8 cellular contexts compared by ENCODE assay signal in the genomic region with DNA sequence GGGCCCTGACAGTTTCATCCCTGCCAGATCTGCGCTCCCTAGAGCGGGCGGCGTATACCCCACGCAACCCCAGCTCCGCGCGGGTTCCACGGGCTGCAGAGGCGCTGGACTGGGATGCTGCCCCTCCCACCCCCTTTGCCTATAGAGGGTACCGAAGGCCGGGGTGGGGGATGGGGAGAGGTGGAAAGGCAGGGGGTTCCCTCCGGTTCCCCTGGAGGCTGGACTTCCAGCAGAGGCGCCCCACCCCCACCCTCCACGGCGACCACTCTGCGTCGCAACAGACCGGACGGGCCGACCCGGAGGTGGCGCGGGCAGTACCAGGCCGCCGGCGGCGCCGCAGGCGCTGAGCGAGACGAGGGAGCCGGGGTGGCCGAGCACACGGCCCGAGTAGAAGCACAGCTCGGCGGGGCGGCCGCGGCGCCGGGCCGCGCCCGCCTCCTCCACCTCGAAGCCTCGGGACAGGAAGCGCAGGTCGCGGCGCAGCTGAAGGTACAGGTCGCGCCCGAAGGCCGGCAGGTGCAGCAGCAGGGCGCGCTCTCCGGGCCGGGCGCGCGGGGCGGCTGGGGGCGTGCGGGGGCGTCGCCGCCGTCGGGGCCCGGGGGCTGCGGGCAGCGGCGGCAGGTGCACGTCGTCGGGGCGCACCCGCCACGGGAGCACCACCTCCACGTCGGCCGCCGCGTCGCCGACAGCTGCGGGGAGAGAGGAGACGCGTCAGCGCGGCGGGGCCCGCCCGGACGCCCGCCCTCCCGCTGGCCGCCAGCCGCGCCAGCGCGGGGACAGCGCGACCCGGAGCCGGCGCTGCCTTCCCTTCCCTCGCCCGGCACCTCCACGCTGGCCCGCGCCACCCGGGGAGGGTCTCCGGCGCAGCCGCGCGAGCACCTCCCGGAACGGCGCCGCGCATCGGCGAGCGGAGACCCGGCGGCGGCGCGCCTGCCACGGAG. TPM values are rescaled to one million over a fixed set of nuclear protein-coding genes. Genes with fewer than 3 reads are reported as not detected.
DNase-seq lines count a peak whose midpoint lies in the region; ATAC-seq, FAIRE-seq and TF ChIP-seq lines count a peak whose summit lies in the region.

No MANE protein-coding gene starts in this region.

- H3K4me3 Mint-ChIP-seq in chondrocyte (ENCODE audit: unreplicated experiment), result peak overlapping the region; percentile 56

- no peak for FAIRE-seq in D721Med (lab: Jason Lieb, UNC)

- no peak overlapping the region for H3K27ac Mint-ChIP-seq in chondrocyte (ENCODE audit: unreplicated experiment)

- H3K4me3 ChIP-seq in mucosa of stomach (ENCODE audit: low read length), result no peak overlapping the region

- H3K36me3 Mint-ChIP-seq in chondrocyte (ENCODE audit: low read depth), result no peaks in the 10 kb centered on the region

- no peaks in the 10 kb centered on the region for H3K9me3 Mint-ChIP-seq in chondrocyte (ENCODE audit: low read depth)

- H3K4me1 Mint-ChIP-seq in chondrocyte (ENCODE audit: low read depth), result peaks cover 14% of the 10 kb centered on the region

- peak; percentile 54 for DNase-seq in NCI-H146 (lab: John Stamatoyannopoulos, UW)
- DNase-seq in chondrocyte (ENCODE audit: low spot score), result peak; percentile 75
- DNase-seq in amniotic stem cell (lab: John Stamatoyannopoulos, UW), result no peak
- no peak for DNase-seq in MV-4-11 (lab: John Stamatoyannopoulos, UW)
- DNase-seq in D721Med (ENCODE audit: insufficient read length, low spot score), result no peak

- H3K36me3 ChIP-seq in mucosa of stomach (ENCODE audit: control insufficient read depth, insufficient read depth, low read length), result no peaks in the 10 kb centered on the region

- H3K9me3 ChIP-seq in mucosa of stomach (ENCODE audit: control insufficient read depth, low read length), result no peaks in the 10 kb centered on the region

- H3K9ac ChIP-seq in mucosa of stomach (ENCODE audit: low read length), result peak overlapping the region; percentile 46

- peaks cover 10% of the 10 kb centered on the region for H3K27me3 ChIP-seq in mucosa of stomach (ENCODE audit: control insufficient read depth, insufficient read depth, low read length)

- peaks cover 15% of the 10 kb centered on the region for H3K4me1 ChIP-seq in mucosa of stomach (ENCODE audit: control insufficient read depth, insufficient read depth, low read length)

- TF ChIP-seq CTCF in chondrocyte (IDR thresholded peaks at IDR 0.05), result no peak
- TF ChIP-seq CTCF in D721Med (IDR thresholded peaks at IDR 0.05; ENCODE audit: insufficient read depth, missing control alignments), result no peak

- ATAC-seq in GM21447 (IDR thresholded peaks at IDR 0.05; ENCODE audit: unreplicated experiment) (peak; percentile 11), HG03565 (IDR thresholded peaks at IDR 0.05; ENCODE audit: unreplicated experiment) (no peak)

- H3K27me3 Mint-ChIP-seq in chondrocyte (ENCODE audit: low read depth), result peaks cover 14% of the 10 kb centered on the region

RNA-seq across cellular contexts. Expression of a gene that starts 0.8 kb away (rescaled TPM):
- total RNA-seq in chondrocyte, result 3.4 to 3.9 TPM (median 3.4 TPM) in 3 replicates

Comparison
In these comparisons a context has a peak if more than half of its experiments do, and no peak if none do; other contexts are left out.
1. DNase-seq: peak in NCI-H146 (single experiment) and chondrocyte (single experiment); none in amniotic stem cell (single experiment), MV-4-11 (single experiment) and D721Med (single experiment).